18 cellular contexts compared by ENCODE assay signal in genomic region chr15:83980637-83981036, GRCh38.
DNase-seq lines count a peak whose midpoint lies in the region; ATAC-seq, FAIRE-seq and TF ChIP-seq lines count a peak whose summit lies in the region.
"Had no signal": no experiment of that assay in that cellular context is flagged by ENCODE, and none has a peak within 500 bp of the region (broad histone marks: within the 10 kb centered on the region; RNA-seq: fewer than 3 reads in every experiment).

No MANE protein-coding gene starts in this region.

- TF ChIP-seq CTCF in osteocyte (IDR thresholded peaks at IDR 0.05), result no peak

- DNase-seq in GM12892 (ENCODE audit: insufficient read length) (no peak), osteocyte (ENCODE audit: extremely low spot score, unreplicated experiment) (no peak)
- DNase-seq in activated naive CD4-positive, alpha-beta T cell treated with anti-CD3 and anti-CD28 coated beads for 36 hours, result no peak
- DNase-seq: Calu3; CD8-positive, alpha-beta T cell; DMS 273 treated with DMSO at 0.1 percent for 48 hours; DMS53; DND-41; EL; H9; Kasumi-1; KG1 had no signal

- FAIRE-seq in GM12892 (lab: Jason Lieb, UNC), result peak; percentile 56
- FAIRE-seq: GM19239, H1 had no signal

- no peaks in the 10 kb centered on the region for H3K4me1 Mint-ChIP-seq in activated naive CD4-positive, alpha-beta T cell treated with anti-CD3 and anti-CD28 coated beads for 36 hours (ENCODE audit: low read depth)
- no peaks in the 10 kb centered on the region for H3K4me1 Mint-ChIP-seq in osteocyte (ENCODE audit: unreplicated experiment)

- no peak for TF ChIP-seq POLR2A in GM12892 (IDR thresholded peaks at IDR 0.05; ENCODE audit: low read depth, low read length)

- no peak overlapping the region for H3K4me3 Mint-ChIP-seq in activated naive CD4-positive, alpha-beta T cell treated with anti-CD3 and anti-CD28 coated beads for 36 hours
- no peak overlapping the region for H3K4me3 Mint-ChIP-seq in osteocyte (ENCODE audit: unreplicated experiment)
- H3K4me3 Mint-ChIP-seq: B cell; CD8-positive, alpha-beta T cell; H9 had no signal

- H3K27me3 Mint-ChIP-seq in activated naive CD4-positive, alpha-beta T cell treated with anti-CD3 and anti-CD28 coated beads for 36 hours (ENCODE audit: low read depth), result peaks cover 8% of the 10 kb centered on the region
- no peaks in the 10 kb centered on the region for H3K27me3 Mint-ChIP-seq in osteocyte (ENCODE audit: unreplicated experiment)

- CTCF ChIA-PET in activated naive CD4-positive, alpha-beta T cell treated with anti-CD3 and anti-CD28 coated beads for 36 hours (lab: Charles Lee), result no interaction called here

- peak; percentile 39 for ATAC-seq in GM21529 (IDR thresholded peaks at IDR 0.05; ENCODE audit: unreplicated experiment)
- peak; percentile 64 for ATAC-seq in HG03442 (IDR thresholded peaks at IDR 0.05; ENCODE audit: unreplicated experiment)
- no peak for ATAC-seq in HG03095 (IDR thresholded peaks at IDR 0.05; ENCODE audit: unreplicated experiment)
- ATAC-seq: CD8-positive, alpha-beta T cell had no signal

- H3K36me3 Mint-ChIP-seq in activated naive CD4-positive, alpha-beta T cell treated with anti-CD3 and anti-CD28 coated beads for 36 hours (ENCODE audit: low read depth), result no peaks in the 10 kb centered on the region
- no peaks in the 10 kb centered on the region for H3K36me3 Mint-ChIP-seq in osteocyte (ENCODE audit: unreplicated experiment)
- H3K36me3 Mint-ChIP-seq: CD8-positive, alpha-beta T cell had no signal

- H3K27ac Mint-ChIP-seq in activated naive CD4-positive, alpha-beta T cell treated with anti-CD3 and anti-CD28 coated beads for 36 hours, result no peak overlapping the region
- H3K27ac Mint-ChIP-seq in osteocyte (ENCODE audit: unreplicated experiment), result no peak overlapping the region
- H3K27ac Mint-ChIP-seq: B cell; CD8-positive, alpha-beta T cell; H9 had no signal

- H3K9me3 Mint-ChIP-seq in activated naive CD4-positive, alpha-beta T cell treated with anti-CD3 and anti-CD28 coated beads for 36 hours, result peaks cover 2% of the 10 kb centered on the region
- H3K9me3 Mint-ChIP-seq in osteocyte (ENCODE audit: unreplicated experiment), result peaks cover 18% of the 10 kb centered on the region

- intact Hi-C loops in activated naive CD4-positive, alpha-beta T cell treated with anti-CD3 and anti-CD28 coated beads for 36 hours (cut with micrococcal nuclease), result no loop called here
